1 cellular context compared by ENCODE assay signal in the genomic region with DNA sequence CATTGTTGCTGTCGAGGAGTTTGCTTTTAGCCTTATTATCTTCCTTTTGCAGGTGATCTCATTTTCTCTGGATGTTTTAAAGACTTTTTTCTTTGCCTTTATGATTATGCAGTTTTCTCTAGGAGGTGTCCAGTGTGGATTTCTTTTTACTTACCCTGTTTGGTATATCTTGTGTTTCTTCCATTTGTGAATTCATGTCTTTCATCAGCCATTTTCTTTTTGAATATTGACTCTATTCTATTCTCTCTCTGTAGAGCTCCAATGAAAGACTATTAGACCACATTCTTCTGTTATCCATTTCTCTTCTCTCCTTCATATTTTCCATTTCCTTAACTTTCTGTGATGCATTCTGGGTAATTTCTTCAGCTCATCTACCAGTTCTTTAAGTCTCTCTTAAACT.
TF ChIP-seq lines count a peak whose summit lies in the region.

No MANE protein-coding gene starts in this region.

TF ChIP-seq in IMR-90, 13 proteins besides CTCF, POLR2A, EP300 and RAD21:
- TF ChIP-seq MXI1 (IDR thresholded peaks at IDR 0.05; ENCODE audit: borderline replicate concordance, low read depth, low read length) (no peak), BHLHE40 (IDR thresholded peaks at IDR 0.05; ENCODE audit: low read depth, low read length) (no peak), CHD1 (IDR thresholded peaks at IDR 0.05; ENCODE audit: low read depth, low read length) (no peak), SMC3 (IDR thresholded peaks at IDR 0.05; ENCODE audit: low read depth, low read length) (no peak), RFX5 (IDR thresholded peaks at IDR 0.05; ENCODE audit: low read depth, low read length) (no peak), FOS (IDR thresholded peaks at IDR 0.05; ENCODE audit: low read depth, low read length) (no peak), RCOR1 (IDR thresholded peaks at IDR 0.05; ENCODE audit: insufficient replicate concordance, low read length) (no peak), CEBPB (IDR thresholded peaks at IDR 0.05; ENCODE audit: low read depth, low read length) (no peak), MAFK (IDR thresholded peaks at IDR 0.05; ENCODE audit: low read depth, low read length) (no peak), NFE2L2 (IDR thresholded peaks at IDR 0.05; ENCODE audit: low read depth, low read length) (no peak), MAZ (IDR thresholded peaks at IDR 0.05; ENCODE audit: borderline replicate concordance, low read depth, low read length) (no peak)
- TF ChIP-seq, protein P1, sequence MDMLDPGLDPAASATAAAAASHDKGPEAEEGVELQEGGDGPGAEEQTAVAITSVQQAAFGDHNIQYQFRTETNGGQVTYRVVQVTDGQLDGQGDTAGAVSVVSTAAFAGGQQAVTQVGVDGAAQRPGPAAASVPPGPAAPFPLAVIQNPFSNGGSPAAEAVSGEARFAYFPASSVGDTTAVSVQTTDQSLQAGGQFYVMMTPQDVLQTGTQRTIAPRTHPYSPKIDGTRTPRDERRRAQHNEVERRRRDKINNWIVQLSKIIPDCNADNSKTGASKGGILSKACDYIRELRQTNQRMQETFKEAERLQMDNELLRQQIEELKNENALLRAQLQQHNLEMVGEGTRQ (IDR thresholded peaks at IDR 0.05; ENCODE audit: low read depth, low read length) = no peak
- TF ChIP-seq, protein P2, sequence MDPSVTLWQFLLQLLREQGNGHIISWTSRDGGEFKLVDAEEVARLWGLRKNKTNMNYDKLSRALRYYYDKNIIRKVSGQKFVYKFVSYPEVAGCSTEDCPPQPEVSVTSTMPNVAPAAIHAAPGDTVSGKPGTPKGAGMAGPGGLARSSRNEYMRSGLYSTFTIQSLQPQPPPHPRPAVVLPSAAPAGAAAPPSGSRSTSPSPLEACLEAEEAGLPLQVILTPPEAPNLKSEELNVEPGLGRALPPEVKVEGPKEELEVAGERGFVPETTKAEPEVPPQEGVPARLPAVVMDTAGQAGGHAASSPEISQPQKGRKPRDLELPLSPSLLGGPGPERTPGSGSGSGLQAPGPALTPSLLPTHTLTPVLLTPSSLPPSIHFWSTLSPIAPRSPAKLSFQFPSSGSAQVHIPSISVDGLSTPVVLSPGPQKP (IDR thresholded peaks at IDR 0.05; ENCODE audit: borderline replicate concordance, low read depth, low read length) = no peak
